Comparison of ENCODE assay signal across 15 cellular contexts in the genomic region with DNA sequence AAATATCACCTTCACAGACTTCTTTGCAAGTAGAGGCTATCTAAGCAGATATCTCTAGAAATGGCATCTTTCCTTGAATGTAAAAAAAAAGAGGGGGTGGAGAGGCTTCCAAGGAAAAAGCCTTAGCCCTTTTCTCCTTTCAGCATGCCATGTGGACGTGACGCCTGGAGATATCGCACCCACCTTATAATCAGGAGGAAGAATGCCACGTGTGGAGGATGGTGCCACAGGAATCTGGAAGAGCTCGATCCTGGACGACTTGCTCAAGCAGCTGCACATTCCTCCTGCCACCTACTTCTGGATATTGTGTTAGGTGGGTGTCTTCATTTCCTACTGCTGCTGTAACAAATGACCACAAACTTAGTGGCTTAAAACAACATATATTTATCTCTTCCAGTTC.
DNase-seq lines count a peak whose midpoint lies in the region; FAIRE-seq and TF ChIP-seq lines count a peak whose summit lies in the region.
"Had no signal": no experiment of that assay in that cellular context is flagged by ENCODE, and none has a peak within 500 bp of the region (broad histone marks: within the 10 kb centered on the region; RNA-seq: fewer than 3 reads in every experiment).

No MANE protein-coding gene starts in this region.

- H3K36me3 Mint-ChIP-seq in MCF 10A (ENCODE audit: insufficient read depth, unreplicated experiment) = no peaks in the 10 kb centered on the region

- H2AFZ ChIP-seq in keratinocyte (ENCODE audit: control insufficient read depth, low read length) (no peak overlapping the region), smooth muscle cell (ENCODE audit: low read depth) (peak overlapping the region; percentile 9)

- H4K20me1 ChIP-seq in keratinocyte (ENCODE audit: control insufficient read depth, extremely low read depth, insufficient read depth, low read length) (no peaks in the 10 kb centered on the region), smooth muscle cell (ENCODE audit: low read depth) (no peaks in the 10 kb centered on the region)

- DNase-seq in LHCN-M2 (ENCODE audit: low read depth) (peak; percentile 68), MCF 10A (ENCODE audit: unreplicated experiment) (peak; percentile 38), keratinocyte (ENCODE audit: low read depth, low spot score) (peak; percentile 73), smooth muscle cell (lab: John Stamatoyannopoulos, UW; ENCODE audit: unreplicated experiment) (no peak), SKM-1 (lab: John Stamatoyannopoulos, UW; ENCODE audit: unreplicated experiment) (no peak), iPS-NIHi11 (ENCODE audit: low spot score) (no peak), KG1 (lab: John Stamatoyannopoulos, UW) (no peak)
- DNase-seq: activated CD8-positive, alpha-beta T cell treated with anti-CD3 and anti-CD28 coated beads, Interleukin-2, amount 10 ng/mL, durations not matched to agents 7 days and 5 days; NCI-H1092 treated with DMSO at 0.1 percent for 48 hours; NCI-H2171 treated with DMSO at 0.1 percent for 48 hours; nephron progenitor cell; right lobe of liver; stimulated activated CD4-positive, alpha-beta T cell treated with anti-CD3 and anti-CD28 coated beads, Interleukin-2, amount 100 ng/mL, for 48 hours had no signal

- peak; percentile 95 for FAIRE-seq in keratinocyte (lab: Jason Lieb, UNC)
- FAIRE-seq: GM18507 had no signal

- POLR2A ChIA-PET in MCF 10A (lab: Yijun Ruan, JAX) = interaction anchor here (1.3 kb wide), 1 partner anchor 9 kb away, joined by 3 read pairs; no protein-coding TSS in a partner anchor

- H3K9me3 ChIP-seq in keratinocyte (ENCODE audit: control insufficient read depth, low read depth, low read length) = no peaks in the 10 kb centered on the region
- no peaks in the 10 kb centered on the region for H3K9me3 ChIP-seq in smooth muscle cell (replicated peaks; ENCODE audit: low read depth)
- H3K9me3 ChIP-seq: right lobe of liver had no signal

- no peaks in the 10 kb centered on the region for H3K9me1 ChIP-seq in keratinocyte (ENCODE audit: control insufficient read depth, extremely low read depth, insufficient read depth, low read length)

- no peaks in the 10 kb centered on the region for H3K36me3 ChIP-seq in keratinocyte (ENCODE audit: control insufficient read depth in 2 of 2, extremely low read depth in 1 of 2, insufficient read depth in 2 of 2, low read length in 2 of 2)
- H3K36me3 ChIP-seq in smooth muscle cell (ENCODE audit: low read depth) = no peaks in the 10 kb centered on the region
- H3K36me3 ChIP-seq: right lobe of liver had no signal

- H3K27ac ChIP-seq in keratinocyte (ENCODE audit: control insufficient read depth, insufficient read depth, low read length) (peak overlapping the region; percentile 72), smooth muscle cell (ENCODE audit: low read depth) (peak overlapping the region; percentile 87)
- H3K27ac ChIP-seq: right lobe of liver had no signal

- 15% methylated on average over 6 of the region's 6 CpGs for WGBS in smooth muscle cell (ENCODE audit: low lambda C conversion rate)

- CTCF ChIA-PET in MCF 10A (lab: Yijun Ruan, JAX) = interaction anchor here (0.6 to 1.4 kb wide), 3 partner anchors 17 to 284 kb away, joined by 3 to 8 read pairs (median 4); no protein-coding TSS in a partner anchor

- H3K27me3 ChIP-seq in keratinocyte (ENCODE audit: control insufficient read depth, extremely low read depth, insufficient read depth, low read length) (no peaks in the 10 kb centered on the region), smooth muscle cell (ENCODE audit: low read depth) (no peaks in the 10 kb centered on the region)
- H3K27me3 ChIP-seq: right lobe of liver had no signal

- peaks cover 80% of the 10 kb centered on the region for H3K4me1 ChIP-seq in keratinocyte (ENCODE audit: control insufficient read depth, extremely low read depth, insufficient read depth, low read length)
- peaks cover 25% of the 10 kb centered on the region for H3K4me1 ChIP-seq in smooth muscle cell (ENCODE audit: low read depth)

- no TSS peak for BruUV-seq in MCF 10A (replicated peaks; lab: Mats Ljungman, UMichigan)

- H3K9me3 Mint-ChIP-seq in MCF 10A (ENCODE audit: unreplicated experiment) = no peaks in the 10 kb centered on the region
- H3K9me3 Mint-ChIP-seq: activated T-helper 1 cell treated with anti-CD3 and anti-CD28 coated beads, Interleukin-12 subunit alpha, Interleukin-12 subunit beta, Interleukin-2, Interleukin-4 antibody, amounts not matched to agents 30 ng/mL and 10 ng/mL and 1 ng/mL, durations not matched to agents 14 hours and 24 hours and 36 hours; nephron progenitor cell had no signal

- H3K27me3 Mint-ChIP-seq in MCF 10A (ENCODE audit: insufficient read depth, unreplicated experiment) = no peaks in the 10 kb centered on the region

- H3K4me3 ChIP-seq in keratinocyte (ENCODE audit: control insufficient read depth in 2 of 3, extremely low read depth in 1 of 3, insufficient read depth in 2 of 3, low read depth in 1 of 3, low read length in 3 of 3) (no peak overlapping the region), smooth muscle cell (no peak overlapping the region)
- H3K4me3 ChIP-seq: right lobe of liver had no signal

- peaks cover 29% of the 10 kb centered on the region for H3K4me1 Mint-ChIP-seq in MCF 10A (ENCODE audit: insufficient read depth, unreplicated experiment)

- peaks cover 23% of the 10 kb centered on the region for H3F3A ChIP-seq in smooth muscle cell (ENCODE audit: low read depth)

- dilution Hi-C loops in keratinocyte (cut with MboI; ENCODE audit: extremely low pct_ligation_motif_present, low sequenced_read_pairs) = no loop called here

- H3K79me2 ChIP-seq in keratinocyte (ENCODE audit: control insufficient read depth, insufficient read depth, low read length) = no peaks in the 10 kb centered on the region
- H3K79me2 ChIP-seq in smooth muscle cell (ENCODE audit: low read depth) = no peaks in the 10 kb centered on the region

- H3K4me3 Mint-ChIP-seq in MCF 10A (ENCODE audit: unreplicated experiment) = no peak overlapping the region
- H3K4me3 Mint-ChIP-seq: activated CD8-positive, alpha-beta T cell treated with anti-CD3 and anti-CD28 coated beads, Interleukin-2, amount 10 ng/mL, durations not matched to agents 7 days and 5 days; activated T-helper 1 cell treated with anti-CD3 and anti-CD28 coated beads, Interleukin-12 subunit alpha, Interleukin-12 subunit beta, Interleukin-2, Interleukin-4 antibody, amounts not matched to agents 30 ng/mL and 10 ng/mL and 1 ng/mL, durations not matched to agents 14 hours and 24 hours and 36 hours; nephron progenitor cell had no signal

- no peak overlapping the region for H3K27ac Mint-ChIP-seq in MCF 10A (ENCODE audit: low read depth, unreplicated experiment)
- H3K27ac Mint-ChIP-seq: activated CD8-positive, alpha-beta T cell treated with anti-CD3 and anti-CD28 coated beads, Interleukin-2, amount 10 ng/mL, durations not matched to agents 7 days and 5 days; activated T-helper 1 cell treated with anti-CD3 and anti-CD28 coated beads, Interleukin-12 subunit alpha, Interleukin-12 subunit beta, Interleukin-2, Interleukin-4 antibody, amounts not matched to agents 30 ng/mL and 10 ng/mL and 1 ng/mL, durations not matched to agents 14 hours and 24 hours and 36 hours; nephron progenitor cell had no signal

- H3K4me2 ChIP-seq in keratinocyte (ENCODE audit: control insufficient read depth, extremely low read depth, insufficient read depth, low read depth, low read length) = peak overlapping the region; percentile 20
- peak overlapping the region; percentile 55 for H3K4me2 ChIP-seq in smooth muscle cell

- no peak for TF ChIP-seq CTCF in MCF 10A (IDR thresholded peaks at IDR 0.05; ENCODE audit: unreplicated experiment)
- no peak for TF ChIP-seq CTCF in keratinocyte (optimal IDR thresholded peaks at IDR 0.05 in 1 of 3, IDR thresholded peaks at IDR 0.05 in 1 of 3, conservative IDR thresholded peaks at IDR 0.05 in 1 of 3; ENCODE audit: extremely low read depth in 1 of 3, insufficient read depth in 2 of 3, low read length in 3 of 3)
- TF ChIP-seq CTCF in smooth muscle cell (IDR thresholded peaks at IDR 0.05; ENCODE audit: borderline replicate concordance, insufficient read depth, poor library complexity, severe bottlenecking) = no peak

- intact Hi-C loops in MCF 10A (cut with micrococcal nuclease) = no loop called here

- H3K9ac ChIP-seq in keratinocyte (ENCODE audit: control insufficient read depth, extremely low read depth, insufficient read depth, low read length) (no peak overlapping the region), smooth muscle cell (ENCODE audit: low read depth) (peak overlapping the region; percentile 45)

Comparison
In these comparisons a context has a peak if more than half of its experiments do, and no peak if none do; other contexts are left out.
1. DNase-seq: peak in LHCN-M2 (single experiment), MCF 10A (single experiment) and keratinocyte (single experiment); none in smooth muscle cell (single experiment), SKM-1 (single experiment), iPS-NIHi11 (single experiment) and KG1 (single experiment).